ENCODE assay signal across 26 cellular contexts in genomic region chr16:25433388-25433787, GRCh38.
"Had no signal": no experiment of that assay in that cellular context is flagged by ENCODE, and none has a peak within 500 bp of the region (broad histone marks: within the 10 kb centered on the region; RNA-seq: fewer than 3 reads in every experiment).

No MANE protein-coding gene starts in this region.

- FAIRE-seq: urothelium cell line had no signal

- H3K27ac ChIP-seq: stomach, suprapubic skin, testis, thoracic aorta, thyroid gland, tibial artery, tibial nerve, transverse colon, upper lobe of left lung, upper lobe of right lung, uterus, vagina had no signal

- H3K9me3 ChIP-seq: suprapubic skin, testis, thoracic aorta, thyroid gland, tibial artery, transverse colon, upper lobe of right lung, uterus, vagina had no signal

- DNase-seq: stimulated activated CD4-positive, alpha-beta T cell treated with anti-CD3 and anti-CD28 coated beads, Interleukin-2, amount 100 ng/mL, for 48 hours; stimulated activated CD4-positive, alpha-beta T cell treated with anti-CD3 and anti-CD28 coated beads, Interleukin-4, amount 100 ng/mL, for 1 hour; stimulated activated CD4-positive, alpha-beta T cell treated with anti-CD3 and anti-CD28 coated beads, Interleukin-4, amount 100 ng/mL, for 24 hours; stimulated activated CD4-positive, alpha-beta T cell treated with anti-CD3 and anti-CD28 coated beads, Interleukin-4, amount 100 ng/mL, for 4 hours; stimulated activated CD8-positive, alpha-beta memory T cell treated with anti-CD3 and anti-CD28 coated beads, Interleukin-4, amount 100 ng/mL, for 48 hours; stimulated activated naive B cell treated with anti-CD40 and anti-IgM and Interleukin-4, amounts not matched to agents 10 μg/mL and 1 μg/mL and 100 μg/mL, for 72 hours; stimulated activated naive CD4-positive, alpha-beta T cell; stimulated activated naive CD4-positive, alpha-beta T cell treated with Interleukin-2 at 50 U/mL for 16 hours; stimulated activated naive CD8-positive, alpha-beta T cell treated with anti-CD3 and anti-CD28 coated beads, Interleukin-15, amount 100 ng/mL, for 72 hours; stimulated activated naive CD8-positive, alpha-beta T cell treated with anti-CD3 and anti-CD28 coated beads, Interleukin-15, Interleukin-2, amounts not matched to agents 100 U/mL and 50 U/mL, for 24 hours; stomach; substantia nigra; testis; tibial artery; transverse colon; upper lobe of left lung; upper lobe of right lung; uterus had no signal

- H3K36me3 ChIP-seq: stomach, suprapubic skin, thoracic aorta, thyroid gland, tibial artery, tibial nerve, transverse colon, upper lobe of left lung, upper lobe of right lung, uterus, vagina had no signal

- H3K4me3 ChIP-seq: stomach, suprapubic skin, testis, thoracic aorta, thyroid gland, tibial artery, tibial nerve, transverse colon, upper lobe of left lung, upper lobe of right lung, uterus, vagina had no signal

- H3K27me3 ChIP-seq: stomach, suprapubic skin, testis, thyroid gland, tibial artery, tibial nerve, transverse colon, upper lobe of left lung, upper lobe of right lung, uterus, vagina had no signal

- ATAC-seq: stimulated activated effector memory CD8-positive, alpha-beta T cell treated with anti-CD3 and anti-CD28 coated beads, Interleukin-12 subunit alpha, Interleukin-12 subunit beta, amount 100 ng/mL, for 72 hours; stimulated activated memory B cell treated with anti-CD40 and anti-IgM and Interleukin-4, amounts not matched to agents 10 μg/mL and 1 μg/mL and 100 μg/mL, for 72 hours; stimulated activated naive B cell treated with anti-CD40 and anti-IgM and Interleukin-4, amounts not matched to agents 10 μg/mL and 1 μg/mL and 100 μg/mL, for 72 hours; stimulated activated naive CD8-positive, alpha-beta T cell treated with anti-CD3 and anti-CD28 coated beads, Interleukin-15, amount 100 ng/mL, for 72 hours; stimulated activated naive CD8-positive, alpha-beta T cell treated with anti-CD3 and anti-CD28 coated beads, Interleukin-15, Interleukin-2, amounts not matched to agents 100 U/mL and 50 U/mL, for 24 hours; upper lobe of right lung had no signal

- H3K4me1 ChIP-seq: stomach, suprapubic skin, testis, thyroid gland, tibial artery, tibial nerve, transverse colon, upper lobe of left lung, upper lobe of right lung, uterus, vagina had no signal
